In the genomic region with DNA sequence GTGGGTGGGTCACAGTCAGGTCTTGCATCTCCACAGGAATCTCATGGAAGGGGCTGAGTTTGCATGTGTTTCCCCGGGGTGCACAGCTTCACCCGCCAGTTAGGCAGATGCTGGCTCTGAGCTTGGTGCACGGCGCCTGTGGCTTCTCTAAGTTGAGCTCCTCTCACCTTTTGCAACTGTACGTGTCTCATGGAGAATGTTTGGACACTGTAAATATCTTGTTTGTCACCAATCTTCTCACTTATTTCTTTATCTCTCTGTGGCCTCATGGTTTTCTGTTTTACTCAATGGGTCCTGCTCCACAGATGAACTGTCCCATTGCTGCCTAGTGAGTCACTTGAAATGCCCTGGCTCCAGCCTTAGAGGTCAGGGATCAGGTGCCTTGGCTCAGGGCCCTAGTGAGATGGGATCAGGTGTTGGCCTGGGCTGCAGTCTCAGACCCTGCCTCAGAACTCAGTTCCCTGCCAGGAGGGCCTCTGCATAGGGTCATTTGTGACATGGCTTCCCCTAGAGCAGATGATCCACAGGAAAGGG, we compare ENCODE assay signal across 17 cellular contexts.
DNase-seq lines count a peak whose midpoint lies in the region; ATAC-seq, FAIRE-seq and TF ChIP-seq lines count a peak whose summit lies in the region.
"Had no signal": no experiment of that assay in that cellular context is flagged by ENCODE, and none has a peak within 500 bp of the region (broad histone marks: within the 10 kb centered on the region; RNA-seq: fewer than 3 reads in every experiment).

No MANE protein-coding gene starts in this region.

- H3K4me2 ChIP-seq in OCI-LY7 (ENCODE audit: low read length) = no peak overlapping the region; the same call in 1 of the 2 replicates
- H3K4me2 ChIP-seq: GM23338 had no signal

- in situ Hi-C loops in gastrocnemius medialis (cut with MboI; ENCODE audit: low sequenced_read_pairs in 4 of 4) = no loop called here

- H3K4me3 Mint-ChIP-seq in glutamatergic neuron (ENCODE audit: unreplicated experiment) = peak overlapping the region; percentile 57
- H3K4me3 Mint-ChIP-seq in activated CD4-positive, alpha-beta T cell treated with anti-CD3 and anti-CD28 coated beads for 36 hours = no peak overlapping the region
- H3K4me3 Mint-ChIP-seq: CD4-positive, alpha-beta T cell; GM23338 had no signal

- no peaks in the 10 kb centered on the region for H3K9me3 ChIP-seq in OCI-LY7 (ENCODE audit: low read length)
- no peaks in the 10 kb centered on the region for H3K9me3 ChIP-seq in gastrocnemius medialis

- peak overlapping the region; percentile 11; the same call in 1 of the 2 replicates for H2AFZ ChIP-seq in OCI-LY7 (ENCODE audit: low read length)
- H2AFZ ChIP-seq: GM23338 had no signal

- intact Hi-C loops in OCI-LY7 (cut with micrococcal nuclease; ENCODE audit: unreplicated experiment) = no loop called here
- intact Hi-C loops in gastrocnemius medialis (cut with DNase I; ENCODE audit: low total_unique reads) = no loop called here
- intact Hi-C loops in activated CD4-positive, alpha-beta T cell treated with anti-CD3 and anti-CD28 coated beads for 36 hours (cut with DNase I, micrococcal nuclease) = no loop called here

- no peaks in the 10 kb centered on the region for H3K27me3 ChIP-seq in gastrocnemius medialis

- H3K4me1 Mint-ChIP-seq in glutamatergic neuron (ENCODE audit: low read depth, unreplicated experiment) = peaks cover 57% of the 10 kb centered on the region
- H3K4me1 Mint-ChIP-seq in activated CD4-positive, alpha-beta T cell treated with anti-CD3 and anti-CD28 coated beads for 36 hours = no peaks in the 10 kb centered on the region

- POLR2A ChIA-PET in OCI-LY7 (lab: Charles Lee) = no interaction called here
- POLR2A ChIA-PET in activated CD4-positive, alpha-beta T cell treated with anti-CD3 and anti-CD28 coated beads for 36 hours (lab: Charles Lee) = interaction anchor here (0.6 kb wide), 1 partner anchor 530 kb away, joined by 3 read pairs; no protein-coding TSS in a partner anchor

- H3K79me2 ChIP-seq in OCI-LY7 (ENCODE audit: insufficient read depth, low read depth, low read length) = no peaks in the 10 kb centered on the region

- peaks cover under 1% of the 10 kb centered on the region for H3K36me3 Mint-ChIP-seq in glutamatergic neuron (ENCODE audit: unreplicated experiment)
- H3K36me3 Mint-ChIP-seq in activated CD4-positive, alpha-beta T cell treated with anti-CD3 and anti-CD28 coated beads for 36 hours (ENCODE audit: low read depth) = no peaks in the 10 kb centered on the region

- peak; percentile 75 to 79 for ATAC-seq in gastrocnemius medialis
- no peak for ATAC-seq in HG02623 (IDR thresholded peaks at IDR 0.05; ENCODE audit: unreplicated experiment)
- no peak for ATAC-seq in omental fat pad (ENCODE audit: low FRiP score)
- no peak for ATAC-seq in activated CD4-positive, alpha-beta T cell treated with anti-CD3 and anti-CD28 coated beads for 36 hours
- ATAC-seq: GM23338 had no signal

- H3K4me3 ChIP-seq in OCI-LY7 (ENCODE audit: low read depth, low read length, poor library complexity, severe bottlenecking) = no peak overlapping the region
- H3K4me3 ChIP-seq in gastrocnemius medialis = no peak overlapping the region
- H3K4me3 ChIP-seq: GM23338 had no signal

- TF ChIP-seq POLR2A in GM12892 (IDR thresholded peaks at IDR 0.05; ENCODE audit: low read depth, low read length) = no peak
- no peak for TF ChIP-seq POLR2A in gastrocnemius medialis (IDR thresholded peaks at IDR 0.05)

- H3K27ac Mint-ChIP-seq in glutamatergic neuron (ENCODE audit: unreplicated experiment) = peak overlapping the region; percentile 72
- no peak overlapping the region for H3K27ac Mint-ChIP-seq in activated CD4-positive, alpha-beta T cell treated with anti-CD3 and anti-CD28 coated beads for 36 hours
- H3K27ac Mint-ChIP-seq: CD4-positive, alpha-beta T cell; GM23338 had no signal

- no peaks in the 10 kb centered on the region for H3K36me3 ChIP-seq in OCI-LY7 (ENCODE audit: insufficient read depth, low read length)
- no peaks in the 10 kb centered on the region for H3K36me3 ChIP-seq in gastrocnemius medialis

- CTCF ChIA-PET in OCI-LY7 (lab: Charles Lee; ENCODE audit: unreplicated experiment) = no interaction called here
- CTCF ChIA-PET in activated CD4-positive, alpha-beta T cell treated with anti-CD3 and anti-CD28 coated beads for 36 hours (lab: Charles Lee) = no interaction called here

- peak; percentile 33 for FAIRE-seq in GM12892 (lab: Jason Lieb, UNC)
- FAIRE-seq: RCC 7860 had no signal

- H3K4me1 ChIP-seq in OCI-LY7 (ENCODE audit: insufficient read depth, low read length, poor library complexity, severe bottlenecking) (peaks cover 15% of the 10 kb centered on the region), gastrocnemius medialis (peaks cover 14 to 29% of the 10 kb centered on the region in 2 donors)

- H3K27ac ChIP-seq in OCI-LY7 (ENCODE audit: low read depth, low read length, poor library complexity, severe bottlenecking) (no peak overlapping the region), gastrocnemius medialis (peak overlapping the region in 3 of 4 donors; percentile 39 to 59 (median 49))

- H3K9me2 ChIP-seq in OCI-LY7 (ENCODE audit: insufficient read depth, low read length) = no peaks in the 10 kb centered on the region

- no peak for TF ChIP-seq CTCF in OCI-LY7 (conservative IDR thresholded peaks at IDR 0.05; ENCODE audit: low read length)
- no peak for TF ChIP-seq CTCF in glutamatergic neuron (IDR thresholded peaks at IDR 0.05; ENCODE audit: partially characterized antibody, unreplicated experiment)
- no peak for TF ChIP-seq CTCF in gastrocnemius medialis (IDR thresholded peaks at IDR 0.05 in 4 of 5, conservative IDR thresholded peaks at IDR 0.05 in 1 of 5)
- no peak for TF ChIP-seq CTCF in omental fat pad (IDR thresholded peaks at IDR 0.05)

- no peaks in the 10 kb centered on the region for H4K20me1 ChIP-seq in OCI-LY7 (ENCODE audit: insufficient read depth, low read length)

- H3K9me3 Mint-ChIP-seq in glutamatergic neuron (ENCODE audit: unreplicated experiment) = peaks cover 23% of the 10 kb centered on the region
- H3K9me3 Mint-ChIP-seq in activated CD4-positive, alpha-beta T cell treated with anti-CD3 and anti-CD28 coated beads for 36 hours (ENCODE audit: low read depth) = no peaks in the 10 kb centered on the region
- H3K9me3 Mint-ChIP-seq: CD4-positive, alpha-beta T cell; GM23338 had no signal

- BruUV-seq in OCI-LY7 (replicated peaks; lab: Mats Ljungman, UMichigan) = no TSS peak

- no peak for DNase-seq in GM12892 (ENCODE audit: insufficient read length)
- DNase-seq in OCI-LY7 (ENCODE audit: low spot score) = no peak
- no peak for DNase-seq in glutamatergic neuron
- DNase-seq in gastrocnemius medialis = peak in 1 of 2 donors; percentile 61
- DNase-seq in omental fat pad (ENCODE audit: low spot score) = no peak
- no peak for DNase-seq in activated CD4-positive, alpha-beta T cell treated with anti-CD3 and anti-CD28 coated beads for 36 hours
- DNase-seq: CD4-positive, alpha-beta T cell; DMS79 treated with DMSO at 0.1 percent for 48 hours; Karpas-422; NCI-H1105 treated with DMSO at 0.1 percent for 48 hours; NCI-H1694 treated with DMSO at 0.1 percent for 48 hours; NCI-H2107; NCI-H2227 treated with DMSO at 0.1 percent for 48 hours; SHP77 treated with DMSO at 0.1 percent for 48 hours had no signal

- H3K27me3 Mint-ChIP-seq in glutamatergic neuron (ENCODE audit: unreplicated experiment) = peaks cover 9% of the 10 kb centered on the region
- no peaks in the 10 kb centered on the region for H3K27me3 Mint-ChIP-seq in activated CD4-positive, alpha-beta T cell treated with anti-CD3 and anti-CD28 coated beads for 36 hours
- H3K27me3 Mint-ChIP-seq: CD4-positive, alpha-beta T cell had no signal

Comparison
In these comparisons a context has a peak if more than half of its experiments do, and no peak if none do; other contexts are left out.
1. ATAC-seq: peak in gastrocnemius medialis (2 of 2); none in HG02623 (single experiment), omental fat pad (single experiment) and activated CD4-positive, alpha-beta T cell treated with anti-CD3 and anti-CD28 coated beads for 36 hours (single experiment).